19 cellular contexts compared by ENCODE assay signal in the genomic region with DNA sequence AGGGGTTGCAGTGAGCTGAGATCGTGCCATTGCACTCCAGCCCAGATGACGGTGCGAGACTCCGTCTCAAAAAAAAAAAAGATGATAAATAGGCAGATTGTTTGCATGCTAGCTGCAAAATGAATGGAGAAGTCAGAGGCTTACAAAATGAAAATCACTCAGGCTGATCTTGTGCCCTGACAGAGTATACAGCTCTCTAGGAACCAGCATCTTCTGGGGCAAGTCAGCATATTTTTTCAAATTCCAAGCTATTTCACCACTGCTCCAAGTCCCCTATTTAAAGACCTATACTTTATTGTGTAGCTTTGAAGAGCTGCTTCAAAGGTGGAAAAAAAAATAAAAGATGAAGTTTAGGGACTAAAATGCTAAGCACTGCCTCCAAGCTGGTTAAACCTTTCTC. TPM values are rescaled to one million over a fixed set of nuclear protein-coding genes. Genes with fewer than 3 reads are reported as not detected.
A peak's percentile ranks its signal among the peaks of the same experiment; 100 is the strongest.
DNase-seq lines count a peak whose midpoint lies in the region; ATAC-seq, FAIRE-seq and TF ChIP-seq lines count a peak whose summit lies in the region.
"Had no signal": no experiment of that assay in that cellular context is flagged by ENCODE, and none has a peak within 500 bp of the region (broad histone marks: within the 10 kb centered on the region; RNA-seq: fewer than 3 reads in every experiment).

No MANE protein-coding gene starts in this region.

- H3K4me1 ChIP-seq in DND-41 (ENCODE audit: insufficient read depth, low read length) (peaks cover 54% of the 10 kb centered on the region), Loucy (ENCODE audit: insufficient read depth, low read length, poor library complexity, severe bottlenecking) (peaks cover 79% of the 10 kb centered on the region), psoas muscle (peaks cover 74% of the 10 kb centered on the region), kidney (ENCODE audit: control insufficient read depth in 1 of 2, insufficient read depth in 1 of 2, low read depth in 1 of 2, low read length in 2 of 2) (peaks cover 0 to 4% of the 10 kb centered on the region in 2 donors)

- H3K9me3 ChIP-seq in DND-41 (ENCODE audit: insufficient read depth, low read length, severe bottlenecking), result no peaks in the 10 kb centered on the region
- H3K9me3 ChIP-seq in Loucy (ENCODE audit: insufficient read depth, low read depth, low read length), result no peaks in the 10 kb centered on the region
- no peaks in the 10 kb centered on the region for H3K9me3 ChIP-seq in psoas muscle
- H3K9me3 ChIP-seq in kidney (ENCODE audit: control insufficient read depth in 1 of 2, low read length in 2 of 2), result no peaks in the 10 kb centered on the region

- peaks cover 70% of the 10 kb centered on the region; the same call in 1 of the 2 replicates for H4K20me1 ChIP-seq in DND-41 (ENCODE audit: insufficient read depth, low read length)
- H4K20me1 ChIP-seq in Loucy (ENCODE audit: insufficient read depth, low read length, poor library complexity, severe bottlenecking), result peaks cover 91% of the 10 kb centered on the region

- no peak for FAIRE-seq in kidney (lab: Jason Lieb, UNC)
- FAIRE-seq: G401.6, GM12892, H54 had no signal

- H3K27ac ChIP-seq in DND-41 (ENCODE audit: low read length) (no peak overlapping the region), psoas muscle (peak overlapping the region; percentile 83), kidney (ENCODE audit: low read depth in 2 of 2, low read length in 2 of 2) (no peak overlapping the region)

- H3F3A ChIP-seq in Loucy (ENCODE audit: low read depth), result no peaks in the 10 kb centered on the region

- H3K4me2 ChIP-seq in DND-41 (ENCODE audit: insufficient read depth, low read length), result peak overlapping the region; percentile 9; the same call in 1 of the 2 replicates
- H3K4me2 ChIP-seq in Loucy (ENCODE audit: low read depth, low read length, poor library complexity, severe bottlenecking), result peak overlapping the region; percentile 95

- H3K4me3 ChIP-seq in DND-41 (ENCODE audit: low read depth in 1 of 2, low read length in 2 of 2) (no peak overlapping the region), Loucy (ENCODE audit: low read length, poor library complexity, severe bottlenecking) (peak overlapping the region; percentile 56), choroid plexus epithelial cell (ENCODE audit: low read depth, low read length) (no peak overlapping the region), psoas muscle (no peak overlapping the region), kidney (ENCODE audit: low read length in 2 of 2) (no peak overlapping the region)
- H3K4me3 ChIP-seq: HAP-1 had no signal

- ATAC-seq in DND-41 (ENCODE audit: insufficient read depth, low read depth) (no peak), psoas muscle (no peak)

- no peak for DNase-seq in DND-41
- DNase-seq in choroid plexus epithelial cell (ENCODE audit: low read depth), result peak; percentile 11
- DNase-seq in psoas muscle, result no peak
- no peak for DNase-seq in kidney tubule cell (ENCODE audit: low spot score)
- no peak for DNase-seq in amygdala (lab: John Stamatoyannopoulos, UW)
- DNase-seq in kidney, result no peak
- DNase-seq: C1 segment of cervical spinal cord; Calu3; CD4-positive, alpha-beta memory T cell; COR-L47; DMS53; DMS79 treated with DMSO at 0.1 percent for 48 hours; GOT3; HFFc6 had no signal

- TF ChIP-seq CTCF in DND-41 (IDR thresholded peaks at IDR 0.05; ENCODE audit: borderline replicate concordance, extremely low read depth, low read length, poor library complexity, severe bottlenecking) (no peak), Loucy (conservative IDR thresholded peaks at IDR 0.05; ENCODE audit: low read length) (no peak), choroid plexus epithelial cell (conservative IDR thresholded peaks at IDR 0.05; ENCODE audit: low read depth, low read length) (no peak), psoas muscle (IDR thresholded peaks at IDR 0.05) (no peak), kidney (IDR thresholded peaks at IDR 0.05; ENCODE audit: borderline replicate concordance, extremely low read depth, insufficient read depth) (no peak)

- H3K79me2 ChIP-seq in DND-41 (ENCODE audit: insufficient read depth, low read length) (peaks cover 99% of the 10 kb centered on the region), Loucy (ENCODE audit: insufficient read depth, low read length) (peaks cover 97% of the 10 kb centered on the region)

- 86 to 90% (median 88%) methylated on average over 4 of the region's 4 CpGs for WGBS in psoas muscle, 3 donors

- intact Hi-C loops in psoas muscle (cut with DNase I) (no loop called here), kidney (cut with DNase I) (no loop called here)

- H3K27me3 ChIP-seq in DND-41 (ENCODE audit: insufficient read depth, low read length, poor library complexity) (no peaks in the 10 kb centered on the region), Loucy (ENCODE audit: insufficient read depth, low read length, poor library complexity, severe bottlenecking) (no peaks in the 10 kb centered on the region), psoas muscle (ENCODE audit: insufficient read depth in 3 of 3, low read length in 2 of 3) (no peaks in the 10 kb centered on the region)

- H2AFZ ChIP-seq in DND-41 (ENCODE audit: low read depth, low read length) (no peak overlapping the region), Loucy (ENCODE audit: low read length) (no peak overlapping the region)

- H3K36me3 ChIP-seq in DND-41 (ENCODE audit: insufficient read depth, low read length), result peaks cover 46% of the 10 kb centered on the region
- H3K36me3 ChIP-seq in Loucy (ENCODE audit: insufficient read depth, low read length), result peaks cover 13% of the 10 kb centered on the region; the same call in 1 of the 2 replicates
- peaks cover 0 to 43% of the 10 kb centered on the region in 2 donors for H3K36me3 ChIP-seq in psoas muscle (ENCODE audit: insufficient read depth in 1 of 2, low read depth in 1 of 2)
- H3K36me3 ChIP-seq in kidney (ENCODE audit: control insufficient read depth in 1 of 2, insufficient read depth in 2 of 2, low read length in 2 of 2), result peaks cover 0 to 8% of the 10 kb centered on the region in 2 donors

- no peak overlapping the region for H3K9ac ChIP-seq in DND-41 (ENCODE audit: low read depth, low read length)
- H3K9ac ChIP-seq in Loucy (ENCODE audit: low read depth, low read length, poor library complexity, severe bottlenecking), result no peak overlapping the region
- no peak overlapping the region for H3K9ac ChIP-seq in kidney (ENCODE audit: low read length in 2 of 2)

- H3K9me2 ChIP-seq in Loucy (replicated peaks; ENCODE audit: low read depth, low read length), result no peaks in the 10 kb centered on the region

RNA-seq across cellular contexts. Expression of gene E2F6, which starts 6.1 kb away (rescaled TPM):
- total RNA-seq in psoas muscle (10 to 100 TPM; 19.5 to 38.4 (median 25.7) TPM), kidney (12.7 TPM)
- polyA plus RNA-seq in psoas muscle (10 to 100 TPM; 20.7 to 56.4 (median 31.3) TPM), kidney (ENCODE audit: insufficient read depth, low read depth, low replicate concordance) (7.8 TPM)
